10 cellular contexts compared by ENCODE assay signal in the genomic region with DNA sequence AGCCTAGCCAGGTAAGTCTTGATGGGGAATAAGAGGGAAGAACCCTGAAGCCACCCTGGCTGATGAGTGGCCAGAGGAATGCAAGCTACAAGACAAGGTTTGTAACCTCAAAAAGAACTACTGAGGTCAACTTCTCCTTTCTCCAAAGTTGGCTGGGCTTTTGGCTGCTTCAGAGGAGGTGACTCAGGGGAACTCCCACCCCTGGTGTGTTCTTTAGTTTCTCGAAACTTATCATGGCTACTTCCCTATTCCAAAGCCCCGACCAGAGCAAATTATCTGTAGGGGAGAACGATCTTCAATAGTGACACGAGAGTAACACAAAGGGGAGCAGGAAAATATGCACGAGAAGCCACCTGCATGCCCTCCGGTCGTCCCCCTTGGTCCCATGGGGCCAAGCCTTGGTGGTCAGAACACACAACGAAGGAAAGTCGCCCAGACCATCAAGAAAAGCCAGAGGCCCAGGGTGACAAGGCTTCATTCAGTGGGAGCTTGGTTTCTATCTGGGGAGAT. TPM values are rescaled to one million over a fixed set of nuclear protein-coding genes. Genes with fewer than 3 reads are reported as not detected.
DNase-seq lines count a peak whose midpoint lies in the region; ATAC-seq and TF ChIP-seq lines count a peak whose summit lies in the region.
"Had no signal": no experiment of that assay in that cellular context is flagged by ENCODE, and none has a peak within 500 bp of the region (broad histone marks: within the 10 kb centered on the region; RNA-seq: fewer than 3 reads in every experiment).

No MANE protein-coding gene starts in this region.

- POLR2A ChIA-PET in CD8-positive, alpha-beta T cell (lab: Charles Lee): interaction anchor here (1.0 kb wide), 1 partner anchor 56 kb away, joined by 3 read pairs; no protein-coding TSS in a partner anchor

- peak overlapping the region; percentile 69 for H3K27ac Mint-ChIP-seq in CD8-positive, alpha-beta T cell

- H3K36me3 ChIP-seq in CD8-positive, alpha-beta T cell (ENCODE audit: insufficient read depth, low read length): no peaks in the 10 kb centered on the region

- ATAC-seq in CD8-positive, alpha-beta T cell: no peak
- ATAC-seq in GM21360 (IDR thresholded peaks at IDR 0.05; ENCODE audit: unreplicated experiment): peak; percentile 35

- no peaks in the 10 kb centered on the region for H3K9me3 Mint-ChIP-seq in CD8-positive, alpha-beta T cell

- H3K27me3 ChIP-seq in CD8-positive, alpha-beta T cell (ENCODE audit: insufficient read depth, low read length): no peaks in the 10 kb centered on the region
- H3K27me3 ChIP-seq in HL-60 (ENCODE audit: insufficient read depth, poor library complexity, severe bottlenecking): no peaks in the 10 kb centered on the region

- no peak overlapping the region for H3K4me3 Mint-ChIP-seq in CD8-positive, alpha-beta T cell

- H3K27ac ChIP-seq in CD8-positive, alpha-beta T cell (ENCODE audit: low read depth, low read length): no peak overlapping the region
- peak overlapping the region; percentile 91 for H3K27ac ChIP-seq in HL-60 (replicated peaks)

- DNase-seq in CD8-positive, alpha-beta T cell: no peak
- DNase-seq in HL-60 (ENCODE audit: low read depth in 1 of 2, low spot score in 1 of 2) (peak in 1 of 2 experiments; percentile 92), fibroblast of the aortic adventitia (ENCODE audit: low read depth) (peak; percentile 21), HuH-7 (ENCODE audit: low spot score) (no peak), islet precursor cell (no peak), EL (no peak)
- no peak for DNase-seq in activated naive CD4-positive, alpha-beta T cell treated with Interleukin-2 at 50 U/mL for 16 hours
- DNase-seq: DMS53, NCI-H1092 had no signal

- H3K4me1 ChIP-seq in CD8-positive, alpha-beta T cell (ENCODE audit: insufficient read depth, low read length): no peaks in the 10 kb centered on the region

- H3K4me3 ChIP-seq in CD8-positive, alpha-beta T cell (ENCODE audit: low read depth, low read length): no peak overlapping the region
- H3K4me3 ChIP-seq in HL-60 (replicated peaks; ENCODE audit: insufficient read depth, low read length) (no peak overlapping the region), fibroblast of the aortic adventitia (ENCODE audit: low read depth, low read length) (no peak overlapping the region)

- TF ChIP-seq CTCF in CD8-positive, alpha-beta T cell (IDR thresholded peaks at IDR 0.05): no peak
- TF ChIP-seq CTCF in HL-60 (IDR thresholded peaks at IDR 0.05; ENCODE audit: insufficient read depth, low read length) (no peak), fibroblast of the aortic adventitia (IDR thresholded peaks at IDR 0.05; ENCODE audit: insufficient read depth, low read length) (no peak)

- no peaks in the 10 kb centered on the region for H3K36me3 Mint-ChIP-seq in CD8-positive, alpha-beta T cell

- H3K9me3 ChIP-seq in CD8-positive, alpha-beta T cell (ENCODE audit: low read length): no peaks in the 10 kb centered on the region

- intact Hi-C loops in CD8-positive, alpha-beta T cell (cut with DNase I, micrococcal nuclease): no loop called here

- H3K4me1 Mint-ChIP-seq in CD8-positive, alpha-beta T cell (ENCODE audit: low read depth): peaks cover 11% of the 10 kb centered on the region

- H3K27me3 Mint-ChIP-seq in CD8-positive, alpha-beta T cell (ENCODE audit: low read depth): no peaks in the 10 kb centered on the region

- CTCF ChIA-PET in CD8-positive, alpha-beta T cell (lab: Charles Lee): interaction anchor here (1.2 kb wide), 1 partner anchor 9 kb away, joined by 6 read pairs; no protein-coding TSS in a partner anchor

RNA-seq across cellular contexts. Expression of gene BCL2A1, which starts 6.5 kb away (rescaled TPM):
- 10 to 100 TPM; 24.5 to 27.1 TPM for total RNA-seq in CD8-positive, alpha-beta T cell
- 0.81 TPM in 1 of 2 replicates, not detected in the other for total RNA-seq in fibroblast of the aortic adventitia (ENCODE audit: low replicate concordance)

Comparison
In these comparisons a context has a peak if more than half of its experiments do, and no peak if none do; other contexts are left out.
1. RNA of gene BCL2A1, which starts 6.5 kb away (total RNA-seq): 24.5 to 27.1 TPM in CD8-positive, alpha-beta T cell; 0.81 TPM in fibroblast of the aortic adventitia; every median in the first group is over 10 times any median in the second.